In the genomic region with DNA sequence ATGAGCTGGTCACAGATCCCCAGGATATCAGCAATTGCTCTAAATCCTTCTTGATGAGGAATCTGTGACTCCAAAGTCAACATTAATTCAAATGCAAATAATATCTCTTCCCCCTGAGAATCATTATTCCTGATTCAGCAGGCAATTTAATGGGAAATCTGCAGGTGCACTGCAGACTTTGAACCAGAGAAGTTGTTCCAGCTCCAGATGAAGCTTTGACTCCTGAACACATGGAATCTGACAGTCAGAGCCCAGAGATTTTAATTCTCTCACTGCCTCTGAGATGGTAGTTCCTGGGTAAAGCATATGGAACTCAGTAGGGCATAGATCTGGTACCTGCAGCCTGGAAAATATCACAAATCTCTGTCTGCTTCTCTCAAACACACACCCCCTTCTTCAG, we compare ENCODE assay signal across 20 cellular contexts.
"Had no signal": no experiment of that assay in that cellular context is flagged by ENCODE, and none has a peak within 500 bp of the region (broad histone marks: within the 10 kb centered on the region; RNA-seq: fewer than 3 reads in every experiment).

No MANE protein-coding gene starts in this region.

- H3K36me3 ChIP-seq: lower lobe of right lung, ovary, tibial artery had no signal

- H3K27me3 ChIP-seq: ovary, testis, tibial artery had no signal

- H3K4me3 ChIP-seq: dorsolateral prefrontal cortex, lower lobe of right lung, ovary, testis, tibial artery had no signal

- H3K27ac Mint-ChIP-seq: natural killer cell; progenitor cell of endocrine pancreas; stimulated activated memory B cell treated with anti-CD40 and anti-IgM and Interleukin-4, amounts not matched to agents 10 μg/mL and 1 μg/mL and 100 μg/mL, for 72 hours had no signal

- H3K36me3 Mint-ChIP-seq: natural killer cell; stimulated activated memory B cell treated with anti-CD40 and anti-IgM and Interleukin-4, amounts not matched to agents 10 μg/mL and 1 μg/mL and 100 μg/mL, for 72 hours; type B pancreatic cell had no signal

- H3K9me3 ChIP-seq: lower lobe of right lung, ovary, testis, tibial artery had no signal

- DNase-seq: dorsolateral prefrontal cortex; effector CD4-positive, alpha-beta T cell; head of caudate nucleus; left ventricle myocardium superior; lower lobe of right lung; natural killer cell; occipital lobe; ovary; stimulated activated CD4-positive, alpha-beta T cell treated with anti-CD3 and anti-CD28 coated beads, Interleukin-2, amount 100 ng/mL, for 24 hours; stimulated activated CD4-positive, alpha-beta T cell treated with anti-CD3 and anti-CD28 coated beads, Interleukin-4, amount 100 ng/mL, for 4 hours; stimulated activated naive CD8-positive, alpha-beta T cell treated with anti-CD3 and anti-CD28 coated beads, Interleukin-15, Interleukin-2, amounts not matched to agents 100 U/mL and 50 U/mL, for 24 hours; substantia nigra; testis; tibial artery had no signal

- H3K9me3 Mint-ChIP-seq: natural killer cell; stimulated activated memory B cell treated with anti-CD40 and anti-IgM and Interleukin-4, amounts not matched to agents 10 μg/mL and 1 μg/mL and 100 μg/mL, for 72 hours; type B pancreatic cell had no signal

- H3K4me1 ChIP-seq: testis had no signal

- H3K27ac ChIP-seq: dorsolateral prefrontal cortex, lower lobe of right lung, ovary, testis, tibial artery had no signal

- ATAC-seq: left ventricle myocardium superior; lower lobe of right lung; natural killer cell; sciatic nerve; stimulated activated memory B cell treated with anti-CD40 and anti-IgM and Interleukin-4, amounts not matched to agents 10 μg/mL and 1 μg/mL and 100 μg/mL, for 72 hours had no signal

- H3K27me3 Mint-ChIP-seq: stimulated activated memory B cell treated with anti-CD40 and anti-IgM and Interleukin-4, amounts not matched to agents 10 μg/mL and 1 μg/mL and 100 μg/mL, for 72 hours had no signal

- H3K4me3 Mint-ChIP-seq: natural killer cell; stimulated activated memory B cell treated with anti-CD40 and anti-IgM and Interleukin-4, amounts not matched to agents 10 μg/mL and 1 μg/mL and 100 μg/mL, for 72 hours; type B pancreatic cell had no signal

- H3K4me1 Mint-ChIP-seq: natural killer cell had no signal

- FAIRE-seq: frontal cortex, keratinocyte had no signal
